ENCODE assay signal across 18 cellular contexts in genomic region chr6:114762145-114762544, GRCh38.
"Had no signal": no experiment of that assay in that cellular context is flagged by ENCODE, and none has a peak within 500 bp of the region (broad histone marks: within the 10 kb centered on the region; RNA-seq: fewer than 3 reads in every experiment).

No MANE protein-coding gene starts in this region.

- H3K9me3 ChIP-seq: transverse colon, uterus had no signal

- DNase-seq: activated CD4-positive, alpha-beta memory T cell treated with anti-CD3 and anti-CD28 coated beads for 36 hours; activated CD4-positive, alpha-beta T cell treated with anti-CD3 and anti-CD28 coated beads for 36 hours; activated naive CD8-positive, alpha-beta T cell treated with anti-CD3 and anti-CD28 coated beads, Interleukin-2, amount 10 ng/mL, durations not matched to agents 7 days and 5 days; activated T-cell treated with anti-CD3 and anti-CD28 coated beads for 4 hours; anterior cingulate cortex; dorsolateral prefrontal cortex; glutamatergic neuron; hippocampal formation; islet precursor cell; left colon; nephron progenitor cell; stimulated activated CD4-positive, alpha-beta T cell treated with anti-CD3 and anti-CD28 coated beads, Interleukin-2, amount 100 ng/mL, for 24 hours; stimulated activated naive CD8-positive, alpha-beta T cell treated with anti-CD3 and anti-CD28 coated beads, Interleukin-15, Interleukin-2, amounts not matched to agents 100 U/mL and 50 U/mL, for 24 hours; transverse colon; uterus had no signal

- H3K4me3 ChIP-seq: lung, right atrium auricular region, transverse colon, uterus had no signal

- ATAC-seq: activated CD4-positive, alpha-beta T cell treated with anti-CD3 and anti-CD28 coated beads for 36 hours; left colon; stimulated activated naive CD8-positive, alpha-beta T cell treated with anti-CD3 and anti-CD28 coated beads, Interleukin-15, Interleukin-2, amounts not matched to agents 100 U/mL and 50 U/mL, for 24 hours; WTC11 had no signal

- H3K4me1 ChIP-seq: right atrium auricular region, transverse colon, uterus had no signal

- H3K36me3 ChIP-seq: right atrium auricular region, transverse colon, uterus had no signal

- H3K27me3 ChIP-seq: transverse colon, uterus had no signal

- H3K27ac ChIP-seq: right atrium auricular region, transverse colon, uterus had no signal
